ENCODE assay signal across 15 cellular contexts in the genomic region with DNA sequence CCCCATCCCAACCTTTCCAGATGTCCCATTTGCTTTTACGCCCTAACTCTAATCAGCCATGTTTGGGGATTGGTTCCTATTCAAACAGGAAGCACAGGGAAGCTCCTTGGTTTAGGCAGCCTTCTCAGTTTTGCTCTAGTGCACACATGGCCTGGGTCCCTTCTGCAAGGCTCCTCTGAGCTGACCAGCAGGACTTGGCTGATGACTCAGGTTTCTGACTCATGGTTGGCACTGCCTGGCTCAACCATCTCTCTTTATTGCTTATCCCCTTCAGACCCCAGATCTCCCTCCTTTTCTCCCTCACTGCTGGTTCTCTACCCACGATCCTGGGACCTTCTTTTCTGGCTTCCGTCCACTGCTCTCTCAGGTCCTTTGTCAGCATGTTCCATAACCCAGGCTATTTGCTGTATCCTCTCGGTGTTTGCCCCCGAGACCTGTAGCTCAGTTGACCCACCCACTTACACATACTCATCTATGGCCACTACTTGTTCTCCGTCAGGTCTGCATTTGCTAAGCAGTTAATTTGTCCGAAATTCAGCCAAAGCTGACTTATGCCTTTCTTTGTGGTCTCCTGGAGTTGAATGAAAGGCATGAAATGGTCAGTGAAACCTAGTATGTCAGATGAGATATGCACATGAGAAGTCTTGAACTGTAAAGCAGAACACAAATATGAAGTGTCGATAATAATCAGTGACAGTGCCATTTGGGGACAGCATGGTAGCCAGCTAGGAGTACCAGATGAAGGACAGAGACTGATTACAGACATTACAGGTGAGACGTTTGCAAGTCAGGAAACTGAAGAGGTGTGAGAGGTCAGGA.
A peak's percentile ranks its signal among the peaks of the same experiment; 100 is the strongest.
DNase-seq lines count a peak whose midpoint lies in the region; ATAC-seq and TF ChIP-seq lines count a peak whose summit lies in the region.
"Had no signal": no experiment of that assay in that cellular context is flagged by ENCODE, and none has a peak within 500 bp of the region (broad histone marks: within the 10 kb centered on the region; RNA-seq: fewer than 3 reads in every experiment).

No MANE protein-coding gene starts in this region.

- no peak for ATAC-seq in HG03039 (IDR thresholded peaks at IDR 0.05; ENCODE audit: unreplicated experiment)
- ATAC-seq: mucosa of descending colon had no signal

- H3K4me3 ChIP-seq in ascending aorta = no peak overlapping the region
- H3K4me3 ChIP-seq: mucosa of descending colon, tibial nerve had no signal

- DNase-seq in AG20443 (ENCODE audit: low spot score) (peak; percentile 53), HS-5 (ENCODE audit: low read depth) (peak; percentile 16), ascending aorta (ENCODE audit: low spot score in 2 of 2) (peak in 1 of 2 donors; percentile 81), iris pigment epithelial cell (ENCODE audit: low read depth) (peak; percentile 40), SHP77 (lab: John Stamatoyannopoulos, UW) (no peak)
- DNase-seq in activated naive CD4-positive, alpha-beta T cell treated with anti-CD3 and anti-CD28 coated beads, Interleukin-2, amount 50 U/mL, for 16 hours = no peak
- no peak for DNase-seq in activated CD4-positive, alpha-beta T cell treated with anti-CD3 and anti-CD28 coated beads, Interleukin-2, amount 50 U/mL, for 48 hours
- DNase-seq: activated CD4-positive, alpha-beta T cell treated with anti-CD3 and anti-CD28 coated beads for 1 hour; activated naive CD4-positive, alpha-beta T cell; effector CD4-positive, alpha-beta T cell; Karpas-422; mucosa of descending colon; NCI-H510A treated with DMSO at 0.1 percent for 48 hours had no signal

- TF ChIP-seq CTCF in ascending aorta (IDR thresholded peaks at IDR 0.05) = no peak

- peaks cover 0 to 24% of the 10 kb centered on the region in 2 donors for H3K4me1 ChIP-seq in ascending aorta
- H3K4me1 ChIP-seq: tibial nerve had no signal

- H3K27me3 ChIP-seq in ascending aorta = no peaks in the 10 kb centered on the region
- H3K27me3 ChIP-seq: tibial nerve had no signal

- intact Hi-C loops in ascending aorta (cut with DNase I) = loop anchor here (2.0 kb wide), 1 partner anchor 19 kb away; no protein-coding TSS in a partner anchor

- no peaks in the 10 kb centered on the region for H3K9me3 ChIP-seq in ascending aorta
- H3K9me3 ChIP-seq: mucosa of descending colon, tibial nerve had no signal

- H3K36me3 ChIP-seq in ascending aorta = peaks cover 0 to 9% of the 10 kb centered on the region in 2 donors
- H3K36me3 ChIP-seq: tibial nerve had no signal

- H3K27ac ChIP-seq in ascending aorta = peak overlapping the region; percentile 12 to 28
- H3K27ac ChIP-seq: tibial nerve had no signal

Comparison
In these comparisons a context has a peak if more than half of its experiments do, and no peak if none do; other contexts are left out.
1. DNase-seq: peak in AG20443 (single experiment), HS-5 (single experiment) and iris pigment epithelial cell (single experiment); none in activated naive CD4-positive, alpha-beta T cell treated with anti-CD3 and anti-CD28 coated beads, Interleukin-2, amount 50 U/mL, for 16 hours (single experiment), activated CD4-positive, alpha-beta T cell treated with anti-CD3 and anti-CD28 coated beads, Interleukin-2, amount 50 U/mL, for 48 hours (0 of 2) and SHP77 (0 of 2).